Comparison of ENCODE assay signal across 8 cellular contexts in genomic region chr2:63888490-63889402, GRCh38. TPM values are rescaled to one million over a fixed set of nuclear protein-coding genes. Genes with fewer than 3 reads are reported as not detected.
A peak's percentile ranks its signal among the peaks of the same experiment; 100 is the strongest.
DNase-seq lines count a peak whose midpoint lies in the region; ATAC-seq and TF ChIP-seq lines count a peak whose summit lies in the region.

No MANE protein-coding gene starts in this region.

- no peaks in the 10 kb centered on the region for H3K9me2 ChIP-seq in OCI-LY7 (ENCODE audit: insufficient read depth, low read length)

- H2AFZ ChIP-seq in OCI-LY7 (ENCODE audit: low read length), result no peak overlapping the region

- H3K36me3 Mint-ChIP-seq in CD8-positive, alpha-beta memory T cell, result peaks cover 0 to 82% (median 7%) of the 10 kb centered on the region in 3 donors
- H3K36me3 Mint-ChIP-seq in activated T-helper 2 cell treated with anti-CD3 and anti-CD28 coated beads, Interferon-gamma antibody, Interleukin-2, Interleukin-4, amounts not matched to agents 10 μg/mL and 5 μg/mL and 100 μg/mL, durations not matched to agents 14 hours and 24 hours and 36 hours (ENCODE audit: low read depth), result peaks cover 68% of the 10 kb centered on the region

- CTCF ChIA-PET in CD8-positive, alpha-beta memory T cell (lab: Charles Lee), result no interaction called here
- CTCF ChIA-PET in OCI-LY7 (lab: Charles Lee; ENCODE audit: unreplicated experiment), result no interaction called here

- H3K9me3 ChIP-seq in CD8-positive, alpha-beta memory T cell (ENCODE audit: low read length), result no peaks in the 10 kb centered on the region
- H3K9me3 ChIP-seq in OCI-LY7 (ENCODE audit: low read length), result no peaks in the 10 kb centered on the region

- POLR2A ChIA-PET in CD8-positive, alpha-beta memory T cell (lab: Charles Lee), result no interaction called here
- POLR2A ChIA-PET in OCI-LY7 (lab: Charles Lee), result no interaction called here

- H3K4me3 Mint-ChIP-seq in CD8-positive, alpha-beta memory T cell, result no peak overlapping the region
- H3K4me3 Mint-ChIP-seq in activated T-helper 2 cell treated with anti-CD3 and anti-CD28 coated beads, Interferon-gamma antibody, Interleukin-2, Interleukin-4, amounts not matched to agents 10 μg/mL and 5 μg/mL and 100 μg/mL, durations not matched to agents 14 hours and 24 hours and 36 hours (ENCODE audit: low read depth), result no peak overlapping the region

- H3K9me3 Mint-ChIP-seq in CD8-positive, alpha-beta memory T cell, result no peaks in the 10 kb centered on the region
- no peaks in the 10 kb centered on the region for H3K9me3 Mint-ChIP-seq in activated T-helper 2 cell treated with anti-CD3 and anti-CD28 coated beads, Interferon-gamma antibody, Interleukin-2, Interleukin-4, amounts not matched to agents 10 μg/mL and 5 μg/mL and 100 μg/mL, durations not matched to agents 14 hours and 24 hours and 36 hours

- DNase-seq in CD8-positive, alpha-beta memory T cell, result peak; percentile 2 to 46 (median 20)
- DNase-seq in OCI-LY7 (ENCODE audit: low spot score) (peak; percentile 71), glomerular endothelial cell (ENCODE audit: extremely low read depth, low read depth, low spot score) (peak; percentile 10), renal cortical epithelial cell (ENCODE audit: low read depth) (peak; percentile 44)
- DNase-seq in activated T-helper 2 cell treated with anti-CD3 and anti-CD28 coated beads, Interferon-gamma antibody, Interleukin-2, Interleukin-4, amounts not matched to agents 10 μg/mL and 5 μg/mL and 100 μg/mL, durations not matched to agents 14 hours and 24 hours and 36 hours (ENCODE audit: low spot score), result peak; percentile 21

- H3K4me1 ChIP-seq in CD8-positive, alpha-beta memory T cell (ENCODE audit: insufficient read depth, low read length), result no peaks in the 10 kb centered on the region
- no peaks in the 10 kb centered on the region for H3K4me1 ChIP-seq in OCI-LY7 (ENCODE audit: insufficient read depth, low read length, poor library complexity, severe bottlenecking)

- intact Hi-C loops in OCI-LY7 (cut with micrococcal nuclease; ENCODE audit: unreplicated experiment), result loop anchor here (1.0 kb wide), 1 partner anchor 196 kb away; no protein-coding TSS in a partner anchor
- intact Hi-C loops in activated T-helper 2 cell treated with anti-CD3 and anti-CD28 coated beads, Interferon-gamma antibody, Interleukin-2, Interleukin-4, amounts not matched to agents 10 μg/mL and 5 μg/mL and 100 μg/mL, durations not matched to agents 14 hours and 24 hours and 36 hours (cut with micrococcal nuclease), result loop anchor here (2.0 to 5.0 kb wide), 2 partner anchors 134 to 196 kb away; no protein-coding TSS in a partner anchor

- no peaks in the 10 kb centered on the region for H3K79me2 ChIP-seq in OCI-LY7 (ENCODE audit: insufficient read depth, low read depth, low read length)

- peak; percentile 96 for TF ChIP-seq CTCF in OCI-LY7 (conservative IDR thresholded peaks at IDR 0.05; ENCODE audit: low read length)

- H3K36me3 ChIP-seq in CD8-positive, alpha-beta memory T cell (ENCODE audit: insufficient read depth, low read length), result peaks cover 41% of the 10 kb centered on the region
- H3K36me3 ChIP-seq in OCI-LY7 (ENCODE audit: insufficient read depth, low read length), result peaks cover 97% of the 10 kb centered on the region

- no peak overlapping the region for H3K4me3 ChIP-seq in CD8-positive, alpha-beta memory T cell (ENCODE audit: low read length)
- no peak overlapping the region for H3K4me3 ChIP-seq in OCI-LY7 (ENCODE audit: low read depth, low read length, poor library complexity, severe bottlenecking)

- H3K27me3 Mint-ChIP-seq in CD8-positive, alpha-beta memory T cell, result no peaks in the 10 kb centered on the region
- no peaks in the 10 kb centered on the region for H3K27me3 Mint-ChIP-seq in activated T-helper 2 cell treated with anti-CD3 and anti-CD28 coated beads, Interferon-gamma antibody, Interleukin-2, Interleukin-4, amounts not matched to agents 10 μg/mL and 5 μg/mL and 100 μg/mL, durations not matched to agents 14 hours and 24 hours and 36 hours (ENCODE audit: low read depth)

- no peaks in the 10 kb centered on the region for H4K20me1 ChIP-seq in OCI-LY7 (ENCODE audit: insufficient read depth, low read length)

- H3K27me3 ChIP-seq in CD8-positive, alpha-beta memory T cell (ENCODE audit: insufficient read depth, low read length, poor library complexity, severe bottlenecking), result no peaks in the 10 kb centered on the region

- BruUV-seq in OCI-LY7 (replicated peaks; lab: Mats Ljungman, UMichigan), result no TSS peak

- peak; percentile 71 for ATAC-seq in GM18870 (IDR thresholded peaks at IDR 0.05; ENCODE audit: unreplicated experiment)
- peak; percentile 72 for ATAC-seq in HG03442 (IDR thresholded peaks at IDR 0.05; ENCODE audit: unreplicated experiment)
- ATAC-seq in HG03460 (IDR thresholded peaks at IDR 0.05; ENCODE audit: unreplicated experiment), result no peak

- H3K4me1 Mint-ChIP-seq in CD8-positive, alpha-beta memory T cell, result peaks cover 0 to 3% (median 0%) of the 10 kb centered on the region in 3 donors
- peaks cover 8% of the 10 kb centered on the region for H3K4me1 Mint-ChIP-seq in activated T-helper 2 cell treated with anti-CD3 and anti-CD28 coated beads, Interferon-gamma antibody, Interleukin-2, Interleukin-4, amounts not matched to agents 10 μg/mL and 5 μg/mL and 100 μg/mL, durations not matched to agents 14 hours and 24 hours and 36 hours (ENCODE audit: low read depth)

- no peak overlapping the region for H3K4me2 ChIP-seq in OCI-LY7 (ENCODE audit: low read length)

- H3K27ac ChIP-seq in CD8-positive, alpha-beta memory T cell (ENCODE audit: low read depth, low read length), result no peak overlapping the region
- H3K27ac ChIP-seq in OCI-LY7 (ENCODE audit: low read depth, low read length, poor library complexity, severe bottlenecking), result no peak overlapping the region

- peak overlapping the region in 5 of 8 donors; percentile 1 to 64 (median 48) for H3K27ac Mint-ChIP-seq in CD8-positive, alpha-beta memory T cell
- peak overlapping the region; percentile 19 for H3K27ac Mint-ChIP-seq in activated T-helper 2 cell treated with anti-CD3 and anti-CD28 coated beads, Interferon-gamma antibody, Interleukin-2, Interleukin-4, amounts not matched to agents 10 μg/mL and 5 μg/mL and 100 μg/mL, durations not matched to agents 14 hours and 24 hours and 36 hours

RNA-seq across cellular contexts. Expression of gene UGP2, which starts 47.0 kb away (rescaled TPM):
- 10 to 100 TPM; 59.2 to 59.8 TPM for total RNA-seq in CD8-positive, alpha-beta memory T cell
- polyA plus RNA-seq in CD8-positive, alpha-beta memory T cell, result 131 TPM
- total RNA-seq in OCI-LY7 (2014; rRNA removed; shearing (Covaris generic)), result 53.7 and 56.9 TPM in 2 replicates
- total RNA-seq in OCI-LY7 (2022), result 71.4 and 91.4 TPM in 2 replicates
- total RNA-seq in activated T-helper 2 cell treated with anti-CD3 and anti-CD28 coated beads, Interferon-gamma antibody, Interleukin-2, Interleukin-4, amounts not matched to agents 10 μg/mL and 5 μg/mL and 100 μg/mL, durations not matched to agents 14 hours and 24 hours and 36 hours, result 90.8 and 91.2 TPM in 2 replicates
- total RNA-seq in glomerular endothelial cell, result 57.5 and 59.2 TPM in 2 replicates
- total RNA-seq in renal cortical epithelial cell, result 171 and 236 TPM in 2 replicates

Comparison
In these comparisons a context has a peak if more than half of its experiments do, and no peak if none do; other contexts are left out.
1. DNase-seq: peak in every context shown above with its lines; median percentile 71 in OCI-LY7; 44 in renal cortical epithelial cell; 21 in activated T-helper 2 cell treated with anti-CD3 and anti-CD28 coated beads, Interferon-gamma antibody, Interleukin-2, Interleukin-4, amounts not matched to agents 10 μg/mL and 5 μg/mL and 100 μg/mL, durations not matched to agents 14 hours and 24 hours and 36 hours; 20 in CD8-positive, alpha-beta memory T cell; 10 in glomerular endothelial cell.